Comparison of ENCODE assay signal across 2 cellular contexts in genomic region chr4:1842339-1842895, GRCh38.
TF ChIP-seq lines count a peak whose summit lies in the region.

No MANE protein-coding gene starts in this region.

TF ChIP-seq in IMR-90, 13 proteins besides CTCF, POLR2A, EP300 and RAD21:
- TF ChIP-seq ELK1 (IDR thresholded peaks at IDR 0.05; ENCODE audit: borderline replicate concordance, low read depth, low read length), result no peak
- no peak for TF ChIP-seq USF2 (IDR thresholded peaks at IDR 0.05; ENCODE audit: low read depth, low read length)
- TF ChIP-seq SMC3 (IDR thresholded peaks at IDR 0.05; ENCODE audit: low read depth, low read length), result no peak
- TF ChIP-seq FOS (IDR thresholded peaks at IDR 0.05; ENCODE audit: low read depth, low read length), result no peak
- no peak for TF ChIP-seq MXI1 (IDR thresholded peaks at IDR 0.05; ENCODE audit: borderline replicate concordance, low read depth, low read length)
- TF ChIP-seq RCOR1 (IDR thresholded peaks at IDR 0.05; ENCODE audit: insufficient replicate concordance, low read length), result no peak
- TF ChIP-seq CEBPB (IDR thresholded peaks at IDR 0.05; ENCODE audit: low read depth, low read length), result no peak
- TF ChIP-seq MAZ (IDR thresholded peaks at IDR 0.05; ENCODE audit: borderline replicate concordance, low read depth, low read length), result no peak
- TF ChIP-seq NFE2L2 (IDR thresholded peaks at IDR 0.05; ENCODE audit: low read depth, low read length), result no peak
- TF ChIP-seq BHLHE40 (IDR thresholded peaks at IDR 0.05; ENCODE audit: low read depth, low read length), result no peak
- no peak for TF ChIP-seq CHD1 (IDR thresholded peaks at IDR 0.05; ENCODE audit: low read depth, low read length)
TF ChIP-seq in IMR-90: peak in this region for 0.

TF ChIP-seq in HepG2, 621 proteins besides CTCF, POLR2A, EP300 and RAD21:
- no peak for TF ChIP-seq MXD4 (CRISPR knock-in tag; IDR thresholded peaks at IDR 0.05)
TF ChIP-seq in HepG2: peak in this region for 0.
